In genomic region chr14:99271951-99272668, GRCh38 we compare ENCODE assay signal across 8 cellular contexts. TPM values are rescaled to one million over a fixed set of nuclear protein-coding genes. Genes with fewer than 3 reads are reported as not detected.
A peak's percentile ranks its signal among the peaks of the same experiment; 100 is the strongest.
DNase-seq lines count a peak whose midpoint lies in the region; ATAC-seq and TF ChIP-seq lines count a peak whose summit lies in the region.

BCL11B (minus strand) TSS chr14:99272197; CDS start chr14:99271218, 979 bp downstream.

- H3K4me3 ChIP-seq in coronary artery: peak within 1 kb of the TSS; percentile 68

- peaks cover 21% of the 10 kb centered on the region for H3K36me3 Mint-ChIP-seq in activated CD4-positive, alpha-beta T cell treated with anti-CD3 and anti-CD28 coated beads, Interleukin-2, amount 10 ng/mL, durations not matched to agents 24 days and 14 days (ENCODE audit: low read depth)

- intact Hi-C loops in activated CD4-positive, alpha-beta T cell treated with anti-CD3 and anti-CD28 coated beads, Interleukin-2, amount 10 ng/mL, durations not matched to agents 24 days and 14 days (cut with micrococcal nuclease): loop anchor here (1.0 to 5.0 kb wide), 7 partner anchors 10 to 1815 kb away; partner anchors contain the start of genes CCNK and SETD3

- peaks cover 42% of the 10 kb centered on the region for H3K4me1 Mint-ChIP-seq in activated CD4-positive, alpha-beta T cell treated with anti-CD3 and anti-CD28 coated beads, Interleukin-2, amount 10 ng/mL, durations not matched to agents 24 days and 14 days

- no peaks in the 10 kb centered on the region for H3K9me3 Mint-ChIP-seq in activated CD4-positive, alpha-beta T cell treated with anti-CD3 and anti-CD28 coated beads, Interleukin-2, amount 10 ng/mL, durations not matched to agents 24 days and 14 days

- peak; percentile 88 for ATAC-seq in GM18907 (IDR thresholded peaks at IDR 0.05; ENCODE audit: unreplicated experiment)
- peak; percentile 95 for ATAC-seq in HG03378 (IDR thresholded peaks at IDR 0.05; ENCODE audit: unreplicated experiment)

- H3K4me3 Mint-ChIP-seq in activated CD4-positive, alpha-beta T cell treated with anti-CD3 and anti-CD28 coated beads, Interleukin-2, amount 10 ng/mL, durations not matched to agents 24 days and 14 days: peak within 1 kb of the TSS; percentile 91

- H3K27ac Mint-ChIP-seq in activated CD4-positive, alpha-beta T cell treated with anti-CD3 and anti-CD28 coated beads, Interleukin-2, amount 10 ng/mL, durations not matched to agents 24 days and 14 days: peak within 1 kb of the TSS; percentile 95

- DNase-seq in AG08396 (ENCODE audit: low spot score) (peak; percentile 85), NCI-H510A (lab: John Stamatoyannopoulos, UW) (peak; percentile 85), coronary artery (ENCODE audit: low spot score) (no peak), lung microvascular endothelial cell (ENCODE audit: low read depth in 2 of 2) (peak; percentile 76 to 86)
- DNase-seq in activated CD4-positive, alpha-beta T cell treated with anti-CD3 and anti-CD28 coated beads, Interleukin-2, amount 10 ng/mL, durations not matched to agents 24 days and 14 days: peak; percentile 96
- DNase-seq in stimulated activated CD4-positive, alpha-beta T cell treated with anti-CD3 and anti-CD28 coated beads, TNF-alpha, amount 100 ng/mL, for 48 hours (ENCODE audit: low read depth in 3 of 3): peak; percentile 81 to 83 (median 81)

- peaks cover 13% of the 10 kb centered on the region for H3K27me3 Mint-ChIP-seq in activated CD4-positive, alpha-beta T cell treated with anti-CD3 and anti-CD28 coated beads, Interleukin-2, amount 10 ng/mL, durations not matched to agents 24 days and 14 days

- H3K27ac ChIP-seq in coronary artery: no peak within 1 kb of the TSS

- no peak for TF ChIP-seq CTCF in coronary artery (IDR thresholded peaks at IDR 0.05)

RNA-seq across cellular contexts. Expression of gene BCL11B, which starts in this region (rescaled TPM):
- 48.2 and 48.5 TPM in 2 replicates for total RNA-seq in activated CD4-positive, alpha-beta T cell treated with anti-CD3 and anti-CD28 coated beads, Interleukin-2, amount 10 ng/mL, durations not matched to agents 24 days and 14 days
- under 0.01 TPM in 2 replicates for total RNA-seq in lung microvascular endothelial cell

Comparison
In these comparisons a context has a peak if more than half of its experiments do, and no peak if none do; other contexts are left out.
1. RNA of gene BCL11B (total RNA-seq): 48.2 to 48.5 TPM in activated CD4-positive, alpha-beta T cell treated with anti-CD3 and anti-CD28 coated beads, Interleukin-2, amount 10 ng/mL, durations not matched to agents 24 days and 14 days; under 0.01 TPM in lung microvascular endothelial cell; every median in the first group is over 10 times any median in the second.
2. Peak in DNase-seq in lung microvascular endothelial cell; RNA of the gene not detected or under 1 TPM.